In genomic region chr17:32794533-32795246, GRCh38 we compare ENCODE assay signal across 1 cellular context.
TF ChIP-seq lines count a peak whose summit lies in the region.

No MANE protein-coding gene starts in this region.

TF ChIP-seq in K562, 482 proteins besides CTCF, POLR2A, EP300 and RAD21 (continued from another document and continues in another):
- 0 out of 4 replicates have a peak, but pooled peaks of 1 of the 2 experiments have one; percentile 53 for TF ChIP-seq ZNF639 (CRISPR knock-in tag; conservative IDR thresholded peaks at IDR 0.05 in 1 of 2, IDR thresholded peaks at IDR 0.05 in 1 of 2)
- TF ChIP-seq SREBF2 (CRISPR knock-in tag; IDR thresholded peaks at IDR 0.05) = 0 out of 2 replicates have a peak, but pooled peaks have one; percentile 20
- no peak for TF ChIP-seq STAT5A (IDR thresholded peaks at IDR 0.05; ENCODE audit: borderline replicate concordance, low read length)
- TF ChIP-seq NEUROD1 (IDR thresholded peaks at IDR 0.05; ENCODE audit: borderline replicate concordance, low read depth, low read length, partially characterized antibody) = peak; percentile 47
- no peak for TF ChIP-seq CBX2 (IDR thresholded peaks at IDR 0.05; ENCODE audit: insufficient read depth, low read length, poor library complexity, severe bottlenecking)
- no peak for TF ChIP-seq RFX7 (CRISPR knock-in tag; IDR thresholded peaks at IDR 0.05)
- TF ChIP-seq ATF7 (IDR thresholded peaks at IDR 0.05) = peak; percentile 52; the same call in 1 of the 2 replicates
- no peak for TF ChIP-seq MXI1 (IDR thresholded peaks at IDR 0.05; ENCODE audit: low read depth, low read length)
- no peak for TF ChIP-seq TCF7L2 (IDR thresholded peaks at IDR 0.05; ENCODE audit: low read depth, low read length)
- peak; percentile 74 for TF ChIP-seq DACH1 (IDR thresholded peaks at IDR 0.05; ENCODE audit: partially characterized antibody)
- peak; percentile 44 for TF ChIP-seq TEAD4 (IDR thresholded peaks at IDR 0.05; ENCODE audit: low read length)
- no peak for TF ChIP-seq TEAD4 (CRISPR knock-in tag; IDR thresholded peaks at IDR 0.05; ENCODE audit: borderline replicate concordance)
- TF ChIP-seq THAP12 (CRISPR knock-in tag; IDR thresholded peaks at IDR 0.05) = no peak
- TF ChIP-seq ZC3H4 (CRISPR knock-in tag; IDR thresholded peaks at IDR 0.05; ENCODE audit: borderline replicate concordance) = no peak
- TF ChIP-seq PHF8 (IDR thresholded peaks at IDR 0.05; ENCODE audit: borderline replicate concordance, low read length) = no peak
- peak; percentile 91 for TF ChIP-seq PRDM10 (IDR thresholded peaks at IDR 0.05; ENCODE audit: partially characterized antibody)
- TF ChIP-seq USF2 (CRISPR knock-in tag; IDR thresholded peaks at IDR 0.05) = peak; percentile 82
- peak; percentile 56 for TF ChIP-seq MAX (CRISPR knock-in tag; IDR thresholded peaks at IDR 0.05)
- 0 out of 2 replicates have a peak, but pooled peaks have one; percentile 12 for TF ChIP-seq HES1 (IDR thresholded peaks at IDR 0.05; ENCODE audit: low read depth)
- peak; percentile 52 for TF ChIP-seq CREM (IDR thresholded peaks at IDR 0.05; ENCODE audit: low read depth)
- no peak for TF ChIP-seq ATF1 (CRISPR knock-in tag; IDR thresholded peaks at IDR 0.05)
- TF ChIP-seq ATF1 (tag; IDR thresholded peaks at IDR 0.05) = peak; percentile 45; the same call in 1 of the 2 replicates
- TF ChIP-seq HMGN3 (IDR thresholded peaks at IDR 0.05; ENCODE audit: borderline replicate concordance, extremely low read depth, insufficient read length, low read depth, low read length) = no peak
- TF ChIP-seq SPI1 (IDR thresholded peaks at IDR 0.05; ENCODE audit: borderline replicate concordance, low read depth, low read length) = peak; percentile 72; the same call in 1 of the 2 replicates
- TF ChIP-seq ZNF316 (IDR thresholded peaks at IDR 0.05) = peak; percentile 74
- TF ChIP-seq ARNT (IDR thresholded peaks at IDR 0.05) = 0 out of 4 replicates have a peak, but pooled peaks of 1 of the 2 experiments have one; percentile 35
- TF ChIP-seq CUX1 (CRISPR knock-in tag; IDR thresholded peaks at IDR 0.05) = peak; percentile 87; the same call in 1 of the 2 replicates
- peak; percentile 66 for TF ChIP-seq ASH1L (IDR thresholded peaks at IDR 0.05; ENCODE audit: borderline replicate concordance, low read depth, partially characterized antibody)
- TF ChIP-seq MAFF (IDR thresholded peaks at IDR 0.05; ENCODE audit: low read length) = peak; percentile 60
- no peak for TF ChIP-seq UBTF (IDR thresholded peaks at IDR 0.05; ENCODE audit: borderline replicate concordance in 1 of 2, low read depth in 2 of 2, low read length in 2 of 2)
- peak; percentile 15 for TF ChIP-seq FOS (IDR thresholded peaks at IDR 0.05; ENCODE audit: extremely low read depth, insufficient read length)
- TF ChIP-seq MEF2D (tag; conservative IDR thresholded peaks at IDR 0.05; ENCODE audit: low read depth) = 0 out of 2 replicates have a peak, but pooled peaks have one; percentile 33
- peak; percentile 54; the same call in 1 of the 2 replicates for TF ChIP-seq ZEB2 (IDR thresholded peaks at IDR 0.05)
- no peak for TF ChIP-seq ATF6 (CRISPR knock-in tag; IDR thresholded peaks at IDR 0.05)
